In the genomic region with DNA sequence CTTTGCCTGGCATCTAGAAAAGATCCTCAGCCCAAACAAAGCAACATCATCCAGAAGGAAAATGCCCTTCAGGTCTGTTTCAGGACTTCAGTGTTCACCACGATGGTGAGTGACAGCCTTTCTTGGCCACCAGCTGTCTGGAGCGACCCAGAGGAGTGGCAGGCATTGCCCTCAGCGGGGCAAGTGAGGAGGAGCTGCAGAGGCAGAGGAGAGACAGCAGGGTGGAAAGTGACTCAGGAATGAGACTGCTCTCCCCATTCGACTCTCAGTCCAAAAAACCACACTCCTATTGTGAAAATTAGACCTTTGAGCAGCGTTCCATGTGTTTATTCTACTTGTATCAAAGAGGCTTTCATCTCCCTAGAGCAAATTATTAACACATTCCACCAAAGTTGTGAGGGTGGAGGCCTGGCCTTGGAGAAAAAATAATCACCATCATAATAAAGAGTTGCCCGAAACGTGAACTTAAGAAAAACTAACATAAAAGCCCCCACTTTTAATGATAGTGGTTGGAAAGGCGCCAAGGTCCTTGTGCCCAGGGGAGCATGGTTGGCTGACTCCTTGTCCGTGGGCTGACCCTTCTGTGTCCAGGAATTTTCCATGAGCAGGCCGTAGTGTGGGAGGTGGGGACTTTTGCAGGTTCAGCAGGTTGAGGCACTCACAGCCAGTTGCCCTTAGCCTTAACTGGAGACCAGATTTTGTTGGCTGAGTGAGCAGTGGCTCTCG, we compare ENCODE assay signal across 11 cellular contexts.
DNase-seq lines count a peak whose midpoint lies in the region; ATAC-seq and TF ChIP-seq lines count a peak whose summit lies in the region.
"Had no signal": no experiment of that assay in that cellular context is flagged by ENCODE, and none has a peak within 500 bp of the region (broad histone marks: within the 10 kb centered on the region; RNA-seq: fewer than 3 reads in every experiment).

No MANE protein-coding gene starts in this region.

- DNase-seq in Caco-2 (peak; percentile 91 to 96), SJCRH30 (peak; percentile 70 to 73), osteoblast (ENCODE audit: insufficient read length, low spot score, missing footprints) (no peak), germinal center (ENCODE audit: low spot score) (no peak)
- no peak for DNase-seq in activated CD8-positive, alpha-beta memory T cell treated with anti-CD3 and anti-CD28 coated beads for 24 hours
- DNase-seq: activated CD4-positive, alpha-beta memory T cell treated with anti-CD3 and anti-CD28 coated beads for 36 hours; anterior cingulate cortex; NCI-H1092 had no signal

- H3K27me3 ChIP-seq in Caco-2 (replicated peaks; ENCODE audit: control insufficient read depth, insufficient read depth, low read length) (no peaks in the 10 kb centered on the region), SJCRH30 (no peaks in the 10 kb centered on the region), gastroesophageal sphincter (no peaks in the 10 kb centered on the region), osteoblast (ENCODE audit: insufficient read depth, low read length) (peaks cover 13% of the 10 kb centered on the region)

- CTCF ChIA-PET in Caco-2 (lab: Charles Lee) = interaction anchor here (0.6 to 1.1 kb wide), 3 partner anchors 88 to 845 kb away, joined by 3 to 5 read pairs (median 4); no protein-coding TSS in a partner anchor

- no peaks in the 10 kb centered on the region for H4K20me1 ChIP-seq in osteoblast (ENCODE audit: insufficient read depth, low read length)

- H3K4me1 ChIP-seq in Caco-2 (peaks cover 62% of the 10 kb centered on the region), SJCRH30 (peaks cover 29% of the 10 kb centered on the region), gastroesophageal sphincter (peaks cover 2 to 22% (median 6%) of the 10 kb centered on the region in 3 donors), osteoblast (ENCODE audit: insufficient read depth, low read length) (peaks cover 7% of the 10 kb centered on the region)

- intact Hi-C loops in Caco-2 (cut with micrococcal nuclease; ENCODE audit: unreplicated experiment) = loop anchor here (1.0 to 5.0 kb wide), 6 partner anchors 17 to 478 kb away; partner anchors contain the start of gene MAP3K1

- H3K27ac ChIP-seq in SJCRH30 (peak overlapping the region; percentile 22), gastroesophageal sphincter (peak overlapping the region in 3 of 4 donors; percentile 1 to 33 (median 2)), osteoblast (ENCODE audit: low read depth, low read length) (no peak overlapping the region)

- H3K4me2 ChIP-seq in osteoblast (ENCODE audit: insufficient read depth, low read length) = no peak overlapping the region

- peak overlapping the region; percentile 85 for H3K27ac Mint-ChIP-seq in Caco-2 (ENCODE audit: unreplicated experiment)
- H3K27ac Mint-ChIP-seq: activated CD4-positive, alpha-beta memory T cell treated with anti-CD3 and anti-CD28 coated beads for 36 hours had no signal

- H3K36me3 ChIP-seq in Caco-2 (ENCODE audit: control insufficient read depth, insufficient read depth, low read length) (no peaks in the 10 kb centered on the region), SJCRH30 (no peaks in the 10 kb centered on the region), gastroesophageal sphincter (no peaks in the 10 kb centered on the region), osteoblast (ENCODE audit: insufficient read depth, low read length) (no peaks in the 10 kb centered on the region)

- peak; percentile 71 for ATAC-seq in gastroesophageal sphincter
- ATAC-seq in activated CD4-positive, CD25-positive, alpha-beta regulatory T cell treated with anti-CD3 and anti-CD28 coated beads, Interleukin-2, amount 50 U/mL, for 24 hours = no peak
- ATAC-seq in GM18502 (IDR thresholded peaks at IDR 0.05; ENCODE audit: poor library complexity, unreplicated experiment) = no peak

- H3K9me3 ChIP-seq in Caco-2 (peaks cover 6% of the 10 kb centered on the region; the same call in 1 of the 2 replicates), SJCRH30 (replicated peaks) (no peaks in the 10 kb centered on the region), gastroesophageal sphincter (no peaks in the 10 kb centered on the region), osteoblast (ENCODE audit: low read depth, low read length) (no peaks in the 10 kb centered on the region)

- peak overlapping the region; percentile 68 for H3K4me3 Mint-ChIP-seq in Caco-2 (ENCODE audit: unreplicated experiment)
- H3K4me3 Mint-ChIP-seq: activated CD4-positive, alpha-beta memory T cell treated with anti-CD3 and anti-CD28 coated beads for 36 hours had no signal

- peaks cover 13% of the 10 kb centered on the region for H3K9me3 Mint-ChIP-seq in Caco-2 (ENCODE audit: unreplicated experiment)
- H3K9me3 Mint-ChIP-seq: activated CD4-positive, alpha-beta memory T cell treated with anti-CD3 and anti-CD28 coated beads for 36 hours had no signal

- no TSS peak for BruUV-seq in Caco-2 (replicated peaks; lab: Mats Ljungman, UMichigan)

- POLR2A ChIA-PET in Caco-2 (lab: Charles Lee) = interaction anchor here (0.6 to 3.6 kb wide), 2 partner anchors 88 to 121 kb away, joined by 5 to 9 read pairs; no protein-coding TSS in a partner anchor

- H3K36me3 Mint-ChIP-seq in Caco-2 (ENCODE audit: insufficient read depth, unreplicated experiment) = peaks cover 31% of the 10 kb centered on the region
- H3K36me3 Mint-ChIP-seq: activated CD4-positive, alpha-beta memory T cell treated with anti-CD3 and anti-CD28 coated beads for 36 hours had no signal

- H3K79me2 ChIP-seq in osteoblast (ENCODE audit: insufficient read depth, low read length) = no peaks in the 10 kb centered on the region

- H3K4me3 ChIP-seq in Caco-2 (ENCODE audit: low read depth, low read length) = no peak overlapping the region
- peak overlapping the region; percentile 1; the same call in 1 of the 2 replicates for H3K4me3 ChIP-seq in SJCRH30
- no peak overlapping the region for H3K4me3 ChIP-seq in gastroesophageal sphincter
- H3K4me3 ChIP-seq in osteoblast (ENCODE audit: insufficient read depth, low read length) = no peak overlapping the region

- TF ChIP-seq EP300 in gastroesophageal sphincter (IDR thresholded peaks at IDR 0.05) = no peak

- peak overlapping the region; percentile 9 for H2AFZ ChIP-seq in osteoblast (ENCODE audit: low read length)

- no peaks in the 10 kb centered on the region for H3K27me3 Mint-ChIP-seq in Caco-2 (ENCODE audit: insufficient read depth, unreplicated experiment)
- H3K27me3 Mint-ChIP-seq: activated CD4-positive, alpha-beta memory T cell treated with anti-CD3 and anti-CD28 coated beads for 36 hours had no signal

- peaks cover 50% of the 10 kb centered on the region for H3K4me1 Mint-ChIP-seq in Caco-2 (ENCODE audit: low read depth, unreplicated experiment)

- WGBS in gastroesophageal sphincter (ENCODE audit: low coverage in 1 of 2), 2 donors = 36 to 38% methylated on average over 8 to 11 of the region's 11 CpGs

- no peak for TF ChIP-seq POLR2A in gastroesophageal sphincter (IDR thresholded peaks at IDR 0.05)

- TF ChIP-seq CTCF in Caco-2 (IDR thresholded peaks at IDR 0.05; ENCODE audit: insufficient read depth in 1 of 2, low read depth in 1 of 2, low read length in 1 of 2, severe bottlenecking in 1 of 2, unreplicated experiment in 1 of 2) = no peak
- TF ChIP-seq CTCF in gastroesophageal sphincter (IDR thresholded peaks at IDR 0.05) = no peak
- no peak for TF ChIP-seq CTCF in osteoblast (IDR thresholded peaks at IDR 0.05; ENCODE audit: extremely low read depth, low read depth, low read length)

Comparison
In these comparisons a context has a peak if more than half of its experiments do, and no peak if none do; other contexts are left out.
1. DNase-seq: peak in Caco-2 (2 of 2) and SJCRH30 (2 of 2); none in osteoblast (single experiment), germinal center (single experiment) and activated CD8-positive, alpha-beta memory T cell treated with anti-CD3 and anti-CD28 coated beads for 24 hours (single experiment).